In the genomic region with DNA sequence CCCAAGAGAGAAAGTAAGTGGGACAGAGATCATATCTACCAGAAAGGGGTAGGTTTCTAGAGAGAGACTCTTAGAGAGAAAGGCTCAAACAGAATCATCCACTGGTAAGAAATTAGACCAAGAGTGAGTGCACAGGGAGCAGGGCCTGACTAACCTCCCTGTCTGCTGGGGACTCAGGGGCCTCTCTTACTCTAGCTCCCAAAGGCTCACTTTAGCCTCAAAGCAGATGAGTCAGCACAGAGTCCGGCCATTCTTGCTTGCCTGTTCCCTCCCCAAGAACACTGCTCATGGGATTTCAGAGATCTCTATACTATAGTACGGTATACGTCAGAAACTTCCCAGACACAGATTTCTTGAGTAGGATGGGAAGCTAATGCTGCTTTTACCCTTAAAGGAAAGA, we compare ENCODE assay signal across 1 cellular context.
TF ChIP-seq lines count a peak whose summit lies in the region.

No MANE protein-coding gene starts in this region.

TF ChIP-seq in HepG2, 621 proteins besides CTCF, POLR2A, EP300 and RAD21:
- TF ChIP-seq ZNF674 (CRISPR knock-in tag; IDR thresholded peaks at IDR 0.05; ENCODE audit: low read depth) (no peak), FOSL2 (CRISPR knock-in tag; IDR thresholded peaks at IDR 0.05) (peak; percentile 35), MAFK (conservative IDR thresholded peaks at IDR 0.05 in 1 of 2, IDR thresholded peaks at IDR 0.05 in 1 of 2; ENCODE audit: low read length in 2 of 2) (peak; percentile 55 to 58), MAFF (IDR thresholded peaks at IDR 0.05; ENCODE audit: low read depth, low read length) (peak; percentile 48)
